21 cellular contexts compared by ENCODE assay signal in genomic region chr18:11998182-11998581, GRCh38. TPM values are rescaled to one million over a fixed set of nuclear protein-coding genes. Genes with fewer than 3 reads are reported as not detected.
A peak's percentile ranks its signal among the peaks of the same experiment; 100 is the strongest.
DNase-seq lines count a peak whose midpoint lies in the region; ATAC-seq and TF ChIP-seq lines count a peak whose summit lies in the region.
"Had no signal": no experiment of that assay in that cellular context is flagged by ENCODE, and none has a peak within 500 bp of the region (broad histone marks: within the 10 kb centered on the region; RNA-seq: fewer than 3 reads in every experiment).

No MANE protein-coding gene starts in this region.

- peaks cover 34% of the 10 kb centered on the region for H3K79me2 ChIP-seq in neural progenitor cell (ENCODE audit: low read depth)

- H3K27me3 ChIP-seq in left ventricle myocardium inferior (ENCODE audit: low read depth) (no peaks in the 10 kb centered on the region), neural progenitor cell (no peaks in the 10 kb centered on the region)
- H3K27me3 ChIP-seq: upper lobe of right lung had no signal

- no peak overlapping the region for H3K4me3 Mint-ChIP-seq in neural progenitor cell
- H3K4me3 Mint-ChIP-seq in stimulated activated effector memory CD8-positive, alpha-beta T cell treated with anti-CD3 and anti-CD28 coated beads, Interleukin-12 subunit alpha, Interleukin-12 subunit beta, amount 100 ng/mL, for 72 hours: no peak overlapping the region
- H3K4me3 Mint-ChIP-seq: activated CD4-positive, alpha-beta memory T cell treated with anti-CD3 and anti-CD28 coated beads, Interleukin-2, amount 10 ng/mL, durations not matched to agents 7 days and 5 days; activated T-cell treated with anti-CD3 and anti-CD28 coated beads, Interleukin-2, amount 50 U/mL, for 72 hours; CD8-positive, alpha-beta memory T cell had no signal

- DNase-seq in Right ventricle myocardium inferior (ENCODE audit: missing footprints) (no peak), cardiac septum (ENCODE audit: low spot score) (no peak), left ventricle myocardium inferior (peak; percentile 49), neural progenitor cell (ENCODE audit: low spot score) (peak; percentile 15), NCI-H1105 treated with DMSO at 0.1 percent for 48 hours (lab: John Stamatoyannopoulos, UW) (no peak)
- DNase-seq in stimulated activated effector memory CD8-positive, alpha-beta T cell treated with anti-CD3 and anti-CD28 coated beads, Interleukin-12 subunit alpha, Interleukin-12 subunit beta, amount 100 ng/mL, for 72 hours (ENCODE audit: low spot score in 2 of 2): no peak
- DNase-seq: ACHN; activated CD4-positive, alpha-beta memory T cell treated with anti-CD3 and anti-CD28 coated beads, Interleukin-2, amount 10 ng/mL, durations not matched to agents 7 days and 5 days; activated T-cell treated with anti-CD3 and anti-CD28 coated beads, Interleukin-2, amount 50 U/mL, for 72 hours; CD8-positive, alpha-beta memory T cell; IMR-90; mesendoderm; NCI-H2081 treated with DMSO at 0.1 percent for 48 hours; NCI-H69; occipital lobe; SW 1271; upper lobe of right lung had no signal

- H3K9me3 ChIP-seq in left ventricle myocardium inferior (replicated peaks) (no peaks in the 10 kb centered on the region), neural progenitor cell (ENCODE audit: low read depth) (no peaks in the 10 kb centered on the region)
- H3K9me3 ChIP-seq: upper lobe of right lung had no signal

- peaks cover 31% of the 10 kb centered on the region for H3K36me3 ChIP-seq in left ventricle myocardium inferior
- H3K36me3 ChIP-seq in neural progenitor cell: no peaks in the 10 kb centered on the region

- H3K4me1 Mint-ChIP-seq in neural progenitor cell: peaks cover 35% of the 10 kb centered on the region
- peaks cover 12% of the 10 kb centered on the region for H3K4me1 Mint-ChIP-seq in stimulated activated effector memory CD8-positive, alpha-beta T cell treated with anti-CD3 and anti-CD28 coated beads, Interleukin-12 subunit alpha, Interleukin-12 subunit beta, amount 100 ng/mL, for 72 hours

- H4K20me1 ChIP-seq in neural progenitor cell (ENCODE audit: low read depth): peaks cover 44% of the 10 kb centered on the region

- peak overlapping the region; percentile 80 for H3K27ac ChIP-seq in left ventricle myocardium inferior (replicated peaks)
- H3K27ac ChIP-seq in neural progenitor cell: no peak overlapping the region
- H3K27ac ChIP-seq: upper lobe of right lung, VCaP had no signal

- peaks cover 7% of the 10 kb centered on the region for H3K36me3 Mint-ChIP-seq in neural progenitor cell
- no peaks in the 10 kb centered on the region for H3K36me3 Mint-ChIP-seq in stimulated activated effector memory CD8-positive, alpha-beta T cell treated with anti-CD3 and anti-CD28 coated beads, Interleukin-12 subunit alpha, Interleukin-12 subunit beta, amount 100 ng/mL, for 72 hours

- H3F3A ChIP-seq in neural progenitor cell (ENCODE audit: low read depth): peaks cover 4% of the 10 kb centered on the region

- H3K4me1 ChIP-seq in left ventricle myocardium inferior: peaks cover 57% of the 10 kb centered on the region
- peaks cover 4% of the 10 kb centered on the region for H3K4me1 ChIP-seq in neural progenitor cell

- no peak overlapping the region for H2AFZ ChIP-seq in neural progenitor cell (replicated peaks)

- H3K9ac ChIP-seq in neural progenitor cell: no peak overlapping the region

- TF ChIP-seq CTCF in left ventricle myocardium inferior (IDR thresholded peaks at IDR 0.05; ENCODE audit: borderline replicate concordance) (no peak), neural progenitor cell (IDR thresholded peaks at IDR 0.05) (no peak)

- H3K27me3 Mint-ChIP-seq in neural progenitor cell (ENCODE audit: insufficient read depth, low read depth): peaks cover 3% of the 10 kb centered on the region
- H3K27me3 Mint-ChIP-seq: activated CD4-positive, alpha-beta memory T cell treated with anti-CD3 and anti-CD28 coated beads, Interleukin-2, amount 10 ng/mL, durations not matched to agents 7 days and 5 days had no signal

- no peak overlapping the region for H3K4me2 ChIP-seq in neural progenitor cell

- peak overlapping the region; percentile 32 for H3K27ac Mint-ChIP-seq in neural progenitor cell
- no peak overlapping the region for H3K27ac Mint-ChIP-seq in stimulated activated effector memory CD8-positive, alpha-beta T cell treated with anti-CD3 and anti-CD28 coated beads, Interleukin-12 subunit alpha, Interleukin-12 subunit beta, amount 100 ng/mL, for 72 hours
- H3K27ac Mint-ChIP-seq: activated CD4-positive, alpha-beta memory T cell treated with anti-CD3 and anti-CD28 coated beads, Interleukin-2, amount 10 ng/mL, durations not matched to agents 7 days and 5 days; activated T-cell treated with anti-CD3 and anti-CD28 coated beads, Interleukin-2, amount 50 U/mL, for 72 hours had no signal

- no peaks in the 10 kb centered on the region for H3K9me3 Mint-ChIP-seq in neural progenitor cell
- no peaks in the 10 kb centered on the region for H3K9me3 Mint-ChIP-seq in stimulated activated effector memory CD8-positive, alpha-beta T cell treated with anti-CD3 and anti-CD28 coated beads, Interleukin-12 subunit alpha, Interleukin-12 subunit beta, amount 100 ng/mL, for 72 hours
- H3K9me3 Mint-ChIP-seq: activated CD4-positive, alpha-beta memory T cell treated with anti-CD3 and anti-CD28 coated beads, Interleukin-2, amount 10 ng/mL, durations not matched to agents 7 days and 5 days; activated T-cell treated with anti-CD3 and anti-CD28 coated beads, Interleukin-2, amount 50 U/mL, for 72 hours; CD8-positive, alpha-beta memory T cell had no signal

- H3K4me3 ChIP-seq in left ventricle myocardium inferior (no peak overlapping the region), neural progenitor cell (no peak overlapping the region)
- H3K4me3 ChIP-seq: upper lobe of right lung had no signal

- intact Hi-C loops in Right ventricle myocardium inferior (cut with DNase I): loop anchor here (2.0 to 5.0 kb wide), 2 partner anchors 41 to 266 kb away; no protein-coding TSS in a partner anchor
- intact Hi-C loops in cardiac septum (cut with DNase I): loop anchor here (5.0 kb wide), 1 partner anchor 266 kb away; no protein-coding TSS in a partner anchor
- intact Hi-C loops in left ventricle myocardium inferior (cut with micrococcal nuclease): loop anchor here (5.0 kb wide), 1 partner anchor 61 kb away; no protein-coding TSS in a partner anchor

- ATAC-seq in Right ventricle myocardium inferior (peak; percentile 77), HG03175 (IDR thresholded peaks at IDR 0.05; ENCODE audit: unreplicated experiment) (no peak), HG03135 (IDR thresholded peaks at IDR 0.05; ENCODE audit: unreplicated experiment) (no peak)
- ATAC-seq in stimulated activated effector memory CD8-positive, alpha-beta T cell treated with anti-CD3 and anti-CD28 coated beads, Interleukin-12 subunit alpha, Interleukin-12 subunit beta, amount 100 ng/mL, for 72 hours: no peak
- ATAC-seq: activated T-cell treated with anti-CD3 and anti-CD28 coated beads, Interleukin-2, amount 50 U/mL, for 72 hours; Panc1; upper lobe of right lung had no signal

RNA-seq across cellular contexts. Expression of gene IMPA2, which starts 16.9 kb away (rescaled TPM):
- total RNA-seq in Right ventricle myocardium inferior (82.8 TPM), cardiac septum (19.9 TPM), left ventricle myocardium inferior (51.5 TPM), neural progenitor cell (ENCODE audit: low replicate concordance) (41.9 and 85.3 TPM in 2 replicates)

Comparison
In these comparisons a context has a peak if more than half of its experiments do, and no peak if none do; other contexts are left out.
1. DNase-seq: peak in left ventricle myocardium inferior (single experiment) and neural progenitor cell (single experiment); none in Right ventricle myocardium inferior (single experiment), cardiac septum (single experiment), NCI-H1105 treated with DMSO at 0.1 percent for 48 hours (single experiment) and stimulated activated effector memory CD8-positive, alpha-beta T cell treated with anti-CD3 and anti-CD28 coated beads, Interleukin-12 subunit alpha, Interleukin-12 subunit beta, amount 100 ng/mL, for 72 hours (0 of 2).